Comparison of ENCODE assay signal across 8 cellular contexts in the genomic region with DNA sequence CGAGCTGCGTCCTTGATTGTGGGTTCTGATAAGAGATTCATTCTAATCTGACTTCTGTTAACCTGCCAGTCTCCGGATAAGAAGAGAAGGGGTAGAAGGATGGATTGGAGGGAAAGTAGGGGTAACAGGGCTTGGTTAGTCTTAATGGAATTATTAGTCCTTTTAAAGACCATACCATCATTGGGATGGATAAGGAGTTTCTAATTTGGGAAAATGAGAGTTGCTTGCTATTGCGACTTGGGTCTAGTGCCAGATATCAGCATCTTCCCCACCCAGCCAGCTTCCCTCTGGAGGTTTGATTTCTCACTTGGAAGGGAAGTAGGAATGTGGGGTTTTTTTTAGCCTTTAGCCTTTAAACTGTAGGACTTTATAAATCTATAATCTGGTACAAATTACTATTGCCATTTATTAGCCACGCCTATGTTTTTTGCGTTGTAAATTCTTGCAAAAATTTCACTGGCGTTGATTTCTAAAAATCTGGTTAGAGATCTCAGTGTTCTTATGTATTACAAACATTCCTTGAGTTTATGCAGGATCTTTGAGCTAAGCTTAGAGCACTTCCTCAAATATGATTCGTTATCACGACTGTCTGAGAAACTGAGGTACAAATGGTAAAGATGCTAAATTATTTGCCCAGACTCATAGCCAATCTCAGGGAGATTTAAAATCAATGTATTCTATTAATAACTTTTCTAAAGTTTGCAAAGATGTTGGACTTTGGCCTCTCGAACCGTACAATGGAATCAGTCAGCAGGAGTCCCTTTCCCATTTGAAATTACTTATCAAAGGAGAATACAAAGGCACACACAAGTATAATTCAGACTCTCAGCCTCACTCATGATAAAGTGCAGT. TPM values are rescaled to one million over a fixed set of nuclear protein-coding genes. Genes with fewer than 3 reads are reported as not detected.
DNase-seq lines count a peak whose midpoint lies in the region; ATAC-seq lines count a peak whose summit lies in the region.

No MANE protein-coding gene starts in this region.

- CTCF ChIA-PET in activated CD4-positive, alpha-beta memory T cell treated with anti-CD3 and anti-CD28 coated beads, Interleukin-2, amount 10 ng/mL, durations not matched to agents 7 days and 5 days (lab: Charles Lee): interaction anchor here (1.9 kb wide), 1 partner anchor 24 kb away, joined by 6 read pairs; no protein-coding TSS in a partner anchor

- H3K9me3 Mint-ChIP-seq in activated CD4-positive, alpha-beta memory T cell treated with anti-CD3 and anti-CD28 coated beads, Interleukin-2, amount 10 ng/mL, durations not matched to agents 7 days and 5 days: no peaks in the 10 kb centered on the region
- no peaks in the 10 kb centered on the region for H3K9me3 Mint-ChIP-seq in stimulated activated naive B cell treated with anti-CD40 and anti-IgM and Interleukin-4, amounts not matched to agents 10 μg/mL and 1 μg/mL and 100 μg/mL, for 72 hours

- no peaks in the 10 kb centered on the region for H3K36me3 Mint-ChIP-seq in activated CD4-positive, alpha-beta memory T cell treated with anti-CD3 and anti-CD28 coated beads, Interleukin-2, amount 10 ng/mL, durations not matched to agents 7 days and 5 days (ENCODE audit: low read depth)
- H3K36me3 Mint-ChIP-seq in stimulated activated naive B cell treated with anti-CD40 and anti-IgM and Interleukin-4, amounts not matched to agents 10 μg/mL and 1 μg/mL and 100 μg/mL, for 72 hours: no peaks in the 10 kb centered on the region

- POLR2A ChIA-PET in activated CD4-positive, alpha-beta memory T cell treated with anti-CD3 and anti-CD28 coated beads, Interleukin-2, amount 10 ng/mL, durations not matched to agents 7 days and 5 days (lab: Charles Lee): interaction anchor here (0.7 to 1.8 kb wide), 6 partner anchors 12 to 267 kb away, joined by 3 to 4 read pairs (median 3); a partner anchor contains a TSS

- H3K27ac Mint-ChIP-seq in activated CD4-positive, alpha-beta memory T cell treated with anti-CD3 and anti-CD28 coated beads, Interleukin-2, amount 10 ng/mL, durations not matched to agents 7 days and 5 days: peak overlapping the region; percentile 78
- peak overlapping the region; percentile 92 for H3K27ac Mint-ChIP-seq in stimulated activated naive B cell treated with anti-CD40 and anti-IgM and Interleukin-4, amounts not matched to agents 10 μg/mL and 1 μg/mL and 100 μg/mL, for 72 hours

- peak overlapping the region; percentile 89 for H3K4me3 Mint-ChIP-seq in activated CD4-positive, alpha-beta memory T cell treated with anti-CD3 and anti-CD28 coated beads, Interleukin-2, amount 10 ng/mL, durations not matched to agents 7 days and 5 days
- H3K4me3 Mint-ChIP-seq in stimulated activated naive B cell treated with anti-CD40 and anti-IgM and Interleukin-4, amounts not matched to agents 10 μg/mL and 1 μg/mL and 100 μg/mL, for 72 hours: peak overlapping the region; percentile 91

- ATAC-seq in stimulated activated naive B cell treated with anti-CD40 and anti-IgM and Interleukin-4, amounts not matched to agents 10 μg/mL and 1 μg/mL and 100 μg/mL, for 72 hours (replicated peaks): no peak

- H3K27me3 Mint-ChIP-seq in activated CD4-positive, alpha-beta memory T cell treated with anti-CD3 and anti-CD28 coated beads, Interleukin-2, amount 10 ng/mL, durations not matched to agents 7 days and 5 days: peaks cover 18% of the 10 kb centered on the region
- H3K27me3 Mint-ChIP-seq in stimulated activated naive B cell treated with anti-CD40 and anti-IgM and Interleukin-4, amounts not matched to agents 10 μg/mL and 1 μg/mL and 100 μg/mL, for 72 hours: no peaks in the 10 kb centered on the region

- peaks cover 55% of the 10 kb centered on the region for H3K4me1 Mint-ChIP-seq in activated CD4-positive, alpha-beta memory T cell treated with anti-CD3 and anti-CD28 coated beads, Interleukin-2, amount 10 ng/mL, durations not matched to agents 7 days and 5 days
- H3K4me1 Mint-ChIP-seq in stimulated activated naive B cell treated with anti-CD40 and anti-IgM and Interleukin-4, amounts not matched to agents 10 μg/mL and 1 μg/mL and 100 μg/mL, for 72 hours: peaks cover 40 to 55% of the 10 kb centered on the region in 2 donors

- peak overlapping the region; percentile 77 for H3K4me3 ChIP-seq in iPS-11a (ENCODE audit: low read depth, low read length)

- DNase-seq in DMS79 treated with DMSO at 0.1 percent for 48 hours (lab: John Stamatoyannopoulos, UW) (peak; percentile 40), DMS79 (lab: John Stamatoyannopoulos, UW) (no peak), SW480 (ENCODE audit: low spot score) (no peak), H4 (ENCODE audit: low spot score) (no peak), DMS53 treated with DMSO at 0.1 percent for 48 hours (lab: John Stamatoyannopoulos, UW; ENCODE audit: unreplicated experiment) (no peak)
- no peak for DNase-seq in activated CD4-positive, alpha-beta memory T cell treated with anti-CD3 and anti-CD28 coated beads, Interleukin-2, amount 10 ng/mL, durations not matched to agents 7 days and 5 days
- no peak for DNase-seq in stimulated activated naive B cell treated with anti-CD40 and anti-IgM and Interleukin-4, amounts not matched to agents 10 μg/mL and 1 μg/mL and 100 μg/mL, for 72 hours

RNA-seq across cellular contexts. Expression of a gene that starts 1.3 kb away (rescaled TPM):
- total RNA-seq in activated CD4-positive, alpha-beta memory T cell treated with anti-CD3 and anti-CD28 coated beads, Interleukin-2, amount 10 ng/mL, durations not matched to agents 7 days and 5 days: 10 to 100 TPM; 25.5 to 27.2 TPM
- 27.5 and 28.3 TPM in 2 replicates for total RNA-seq in H4 (2014; rRNA removed; shearing (Covaris generic))

RNA-seq across cellular contexts. Expression of a gene that starts 54.8 kb away (rescaled TPM):
- total RNA-seq in activated CD4-positive, alpha-beta memory T cell treated with anti-CD3 and anti-CD28 coated beads, Interleukin-2, amount 10 ng/mL, durations not matched to agents 7 days and 5 days: 10 to 100 TPM; 47.1 to 51.5 TPM
- 34.1 and 42.4 TPM in 2 replicates for total RNA-seq in H4 (2014; rRNA removed; shearing (Covaris generic))
